Comparison of ENCODE assay signal across 1 cellular context in genomic region chr4:7469023-7469422, GRCh38.
TF ChIP-seq lines count a peak whose summit lies in the region.

No MANE protein-coding gene starts in this region.

TF ChIP-seq in HepG2, 621 proteins besides CTCF, POLR2A, EP300 and RAD21 (continued from another document):
- TF ChIP-seq FOSL1 (CRISPR knock-in tag; IDR thresholded peaks at IDR 0.05; ENCODE audit: borderline replicate concordance) (no peak), KDM2A (CRISPR knock-in tag; IDR thresholded peaks at IDR 0.05; ENCODE audit: borderline replicate concordance, low read depth) (no peak), TAF1 (CRISPR knock-in tag; IDR thresholded peaks at IDR 0.05) (no peak), AGO2 (optimal IDR thresholded peaks at IDR 0.05; ENCODE audit: low read depth, low read length) (no peak), SNAPC2 (CRISPR knock-in tag; IDR thresholded peaks at IDR 0.05) (no peak), ZNF781 (CRISPR knock-in tag; IDR thresholded peaks at IDR 0.05; ENCODE audit: borderline replicate concordance, not compliant biosample characterization) (no peak), CREB1 (IDR thresholded peaks at IDR 0.05) (peak; percentile 91), CREB1 (CRISPR knock-in tag; IDR thresholded peaks at IDR 0.05) (no peak), SUZ12 (IDR thresholded peaks at IDR 0.05; ENCODE audit: low read depth, low read length) (no peak), ZNF225 (CRISPR knock-in tag; IDR thresholded peaks at IDR 0.05) (no peak), ZNF720 (CRISPR knock-in tag; IDR thresholded peaks at IDR 0.05) (no peak), SRSF1 (optimal IDR thresholded peaks at IDR 0.05; ENCODE audit: low read depth, low read length) (no peak), HNRNPH1 (optimal IDR thresholded peaks at IDR 0.05; ENCODE audit: low read depth, low read length) (no peak), RBM39 (IDR thresholded peaks at IDR 0.05; ENCODE audit: low read depth, low read length, poor library complexity, severe bottlenecking) (no peak)
TF ChIP-seq in HepG2: peak in this region for 2.
